In genomic region chr1:58841455-58841854, GRCh38 we compare ENCODE assay signal across 9 cellular contexts. TPM values are rescaled to one million over a fixed set of nuclear protein-coding genes. Genes with fewer than 3 reads are reported as not detected.
DNase-seq lines count a peak whose midpoint lies in the region; ATAC-seq and TF ChIP-seq lines count a peak whose summit lies in the region.
"Had no signal": no experiment of that assay in that cellular context is flagged by ENCODE, and none has a peak within 500 bp of the region (broad histone marks: within the 10 kb centered on the region; RNA-seq: fewer than 3 reads in every experiment).

No MANE protein-coding gene starts in this region.

- POLR2A ChIA-PET in Panc1 (lab: Charles Lee) (interaction anchor here (0.5 kb wide), 1 partner anchor 9 kb away, joined by 6 read pairs; no protein-coding TSS in a partner anchor), RWPE1 (lab: Yijun Ruan, JAX; ENCODE audit: low non-redundant PET) (no interaction called here)

- CTCF ChIA-PET in Panc1 (lab: Charles Lee) (no interaction called here), RWPE1 (lab: Yijun Ruan, JAX) (interaction anchor here (0.7 kb wide), 1 partner anchor 219 kb away, joined by 4 read pairs; no protein-coding TSS in a partner anchor)

- DNase-seq in heart left ventricle (no peak), cardiac septum (ENCODE audit: low spot score) (no peak), Panc1 (ENCODE audit: low read depth, low spot score) (no peak), esophagus squamous epithelium (lab: John Stamatoyannopoulos, UW) (no peak), upper lobe of left lung (peak in 1 of 2 donors; percentile 46), RWPE1 (ENCODE audit: low spot score) (no peak)
- DNase-seq in activated CD8-positive, alpha-beta memory T cell treated with anti-CD3 and anti-CD28 coated beads, Interleukin-2, amount 50 U/mL, for 48 hours, result no peak
- DNase-seq: activated T-cell treated with anti-CD3 and anti-CD28 coated beads, Interleukin-2, amount 50 U/mL, for 72 hours had no signal

- TF ChIP-seq EP300 in upper lobe of left lung (IDR thresholded peaks at IDR 0.05), result no peak

- TF ChIP-seq POLR2A in heart left ventricle (IDR thresholded peaks at IDR 0.05) (no peak), esophagus squamous epithelium (IDR thresholded peaks at IDR 0.05) (no peak), upper lobe of left lung (IDR thresholded peaks at IDR 0.05) (no peak)

- in situ Hi-C loops in Panc1 (cut with HindIII; ENCODE audit: low pct_unique_long_range_greater_than_20kb, low sequenced_read_pairs), result no loop called here

- TF ChIP-seq CTCF in heart left ventricle (IDR thresholded peaks at IDR 0.05) (peak in 9 of 12 donors; percentile 11 to 38 (median 21)), Panc1 (IDR thresholded peaks at IDR 0.05) (peak; percentile 60), esophagus squamous epithelium (IDR thresholded peaks at IDR 0.05) (peak in 5 of 6 experiments; percentile 14 to 65 (median 35)), upper lobe of left lung (IDR thresholded peaks at IDR 0.05) (peak; percentile 18 to 50 (median 46)), RWPE1 (conservative IDR thresholded peaks at IDR 0.05; ENCODE audit: low read depth) (no peak)

- no peak overlapping the region for H3K27ac ChIP-seq in heart left ventricle
- H3K27ac ChIP-seq in Panc1 (ENCODE audit: low read length), result peak overlapping the region; percentile 45; the same call in 1 of the 2 replicates
- H3K27ac ChIP-seq in esophagus squamous epithelium, result peak overlapping the region in 1 of 4 donors; percentile 17
- H3K27ac ChIP-seq in upper lobe of left lung, result no peak overlapping the region
- H3K27ac ChIP-seq in RWPE1, result no peak overlapping the region

- H3K4me3 ChIP-seq in heart left ventricle, result no peak overlapping the region
- H3K4me3 ChIP-seq in Panc1 (ENCODE audit: low read depth in 2 of 2, low read length in 2 of 2), result no peak overlapping the region
- no peak overlapping the region for H3K4me3 ChIP-seq in esophagus squamous epithelium
- H3K4me3 ChIP-seq in upper lobe of left lung, result no peak overlapping the region

- intact Hi-C loops in heart left ventricle (cut with DNase I), result no loop called here
- intact Hi-C loops in cardiac septum (cut with DNase I), result no loop called here
- intact Hi-C loops in Panc1 (cut with micrococcal nuclease; ENCODE audit: unreplicated experiment), result no loop called here
- intact Hi-C loops in esophagus squamous epithelium (cut with DNase I), result no loop called here

- ATAC-seq in heart left ventricle (no peak), Panc1 (peak; percentile 73; the same call in 1 of the 2 replicates), upper lobe of left lung (ENCODE audit: low FRiP score in 2 of 2) (peak in 1 of 2 donors; percentile 57), GM21367 (IDR thresholded peaks at IDR 0.05; ENCODE audit: unreplicated experiment) (no peak)

- H3K36me3 ChIP-seq in heart left ventricle, result no peaks in the 10 kb centered on the region
- H3K36me3 ChIP-seq in Panc1 (ENCODE audit: control insufficient read depth, insufficient read depth, low read length), result no peaks in the 10 kb centered on the region
- no peaks in the 10 kb centered on the region for H3K36me3 ChIP-seq in esophagus squamous epithelium
- H3K36me3 ChIP-seq in upper lobe of left lung, result no peaks in the 10 kb centered on the region

- BruUV-seq in Panc1 (replicated peaks; lab: Mats Ljungman, UMichigan), result no TSS peak

- H3K9me3 ChIP-seq in heart left ventricle (no peaks in the 10 kb centered on the region), Panc1 (ENCODE audit: control insufficient read depth, insufficient read depth, low read depth, low read length) (no peaks in the 10 kb centered on the region), esophagus squamous epithelium (no peaks in the 10 kb centered on the region), upper lobe of left lung (no peaks in the 10 kb centered on the region)

- H3K27me3 ChIP-seq in heart left ventricle (no peaks in the 10 kb centered on the region), Panc1 (ENCODE audit: control insufficient read depth, insufficient read depth, low read length) (no peaks in the 10 kb centered on the region), esophagus squamous epithelium (no peaks in the 10 kb centered on the region), upper lobe of left lung (no peaks in the 10 kb centered on the region)

- H3K4me1 ChIP-seq in heart left ventricle, result peaks cover 0 to 5% (median 0%) of the 10 kb centered on the region in 12 donors
- peaks cover 4% of the 10 kb centered on the region; the same call in 1 of the 2 replicates for H3K4me1 ChIP-seq in Panc1 (ENCODE audit: control insufficient read depth, insufficient read depth, low read length)
- H3K4me1 ChIP-seq in esophagus squamous epithelium, result no peaks in the 10 kb centered on the region
- H3K4me1 ChIP-seq in upper lobe of left lung, result peaks cover 0 to 8% (median 3%) of the 10 kb centered on the region in 4 donors

- 83 to 91% (median 90%) methylated on average over 3 of the region's 3 CpGs for WGBS in heart left ventricle, 4 donors
- 75 to 80% methylated on average over 3 of the region's 3 CpGs for WGBS in esophagus squamous epithelium, 2 donors
- WGBS in upper lobe of left lung, 2 donors, result 68 to 81% methylated on average over 3 of the region's 3 CpGs

RNA-seq across cellular contexts. Expression of gene JUN, which starts 57.6 kb away (rescaled TPM):
- total RNA-seq in heart left ventricle, result 100 to 1,000 TPM in 1 of 9 donors, 10 to 100 TPM in 8; 57.1 to 128 (median 82.8) TPM
- 100 to 1,000 TPM in 1 of 2 donors, 10 to 100 TPM in 1; 71.6 to 133 TPM for polyA plus RNA-seq in heart left ventricle
- total RNA-seq in cardiac septum, result 91.7 TPM
- 70.0 TPM for total RNA-seq in Panc1 (2021; ENCODE audit: unreplicated experiment)
- 74.0 TPM for polyA plus RNA-seq in Panc1 (2012; ENCODE audit: insufficient read length)
- total RNA-seq in esophagus squamous epithelium, result 100 to 1,000 TPM in 1 of 4 donors, 10 to 100 TPM in 3; 48.5 to 128 (median 66.1) TPM
- 100 to 1,000 TPM; 142 to 400 (median 236) TPM for total RNA-seq in upper lobe of left lung
